ENCODE assay signal across 32 cellular contexts in the genomic region with DNA sequence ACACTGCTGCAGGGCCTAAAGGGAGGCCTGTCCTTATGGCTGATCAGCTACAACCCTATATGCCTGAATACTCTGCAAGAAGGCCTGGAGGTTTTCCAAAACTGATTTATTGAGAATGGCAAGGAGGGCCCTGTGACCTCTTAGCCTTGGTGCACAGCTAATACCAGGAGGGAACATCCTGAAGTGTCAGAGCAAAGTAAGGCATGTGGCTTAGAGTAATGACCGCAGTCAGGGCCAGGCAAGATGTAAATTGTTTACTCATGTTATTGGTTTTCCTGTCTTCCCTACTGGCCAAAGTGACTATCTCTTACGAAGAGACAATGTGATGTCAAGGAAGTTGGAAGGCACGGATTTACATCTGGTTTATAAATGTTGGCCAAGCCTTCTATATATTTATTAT.
"Had no signal": no experiment of that assay in that cellular context is flagged by ENCODE, and none has a peak within 500 bp of the region (broad histone marks: within the 10 kb centered on the region; RNA-seq: fewer than 3 reads in every experiment).

No MANE protein-coding gene starts in this region.

- H3K36me3 ChIP-seq: adrenal gland, cardiac muscle cell, colonic mucosa, esophagus squamous epithelium had no signal

- DNase-seq: activated CD4-positive, alpha-beta memory T cell treated with anti-CD3 and anti-CD28 coated beads for 36 hours; activated CD4-positive, alpha-beta T cell treated with anti-CD3 and anti-CD28 coated beads for 36 hours; activated CD4-positive, alpha-beta T cell treated with anti-CD3 and anti-CD28 coated beads, Interleukin-2, amount 10 ng/mL, durations not matched to agents 24 days and 14 days; activated CD4-positive, CD25-positive, alpha-beta regulatory T cell; activated CD4-positive, CD25-positive, alpha-beta regulatory T cell treated with anti-CD3 and anti-CD28 coated beads, Interleukin-2, amount 50 U/mL, for 72 hours; activated CD8-positive, alpha-beta memory T cell treated with anti-CD3 and anti-CD28 coated beads, Interleukin-2, amount 10 ng/mL, durations not matched to agents 7 days and 5 days; activated CD8-positive, alpha-beta memory T cell treated with anti-CD3 and anti-CD28 coated beads, Interleukin-2, amount 50 U/mL, for 4 hours; activated CD8-positive, alpha-beta T cell treated with anti-CD3 and anti-CD28 coated beads, Interleukin-2, amount 10 ng/mL, durations not matched to agents 7 days and 5 days; activated effector memory CD4-positive, alpha-beta T cell treated with anti-CD3 and anti-CD28 coated beads, Interleukin-2, amount 50 U/mL, for 16 hours; activated naive CD4-positive, alpha-beta T cell treated with anti-CD3 and anti-CD28 coated beads for 36 hours; activated naive CD8-positive, alpha-beta T cell treated with anti-CD3 and anti-CD28 coated beads for 36 hours; activated naive CD8-positive, alpha-beta T cell treated with anti-CD3 and anti-CD28 coated beads, Interleukin-2, amount 50 U/mL, for 24 hours; activated T-cell treated with anti-CD3 and anti-CD28 coated beads, Interleukin-2, amount 50 U/mL, for 1 hour; activated T-cell treated with anti-CD3 and anti-CD28 coated beads, Interleukin-2, amount 50 U/mL, for 48 hours; adrenal gland; amygdala; aorta; body of pancreas; central memory CD4-positive, alpha-beta T cell; cerebellar nuclear complex; colonic mucosa; effector CD8-positive, alpha-beta T cell; esophagus squamous epithelium; foreskin fibroblast; head of caudate nucleus; T-cell; T1000 had no signal

- H3K9me3 ChIP-seq: adrenal gland, body of pancreas, colonic mucosa had no signal

- H3K27me3 ChIP-seq: adrenal gland, body of pancreas, cardiac muscle cell, colonic mucosa, esophagus squamous epithelium had no signal

- H3K4me1 ChIP-seq: body of pancreas, colonic mucosa had no signal

- FAIRE-seq: endometrium, endothelial cell of umbilical vein, frontal cortex had no signal

- H3K27ac ChIP-seq: adrenal gland, body of pancreas, cardiac muscle cell, colonic mucosa, epithelial cell of prostate, esophagus squamous epithelium had no signal

- H3K4me3 ChIP-seq: adrenal gland, body of pancreas, cardiac muscle cell, colonic mucosa, esophagus squamous epithelium had no signal

- ATAC-seq: activated CD4-positive, alpha-beta T cell treated with anti-CD3 and anti-CD28 coated beads for 36 hours; activated CD8-positive, alpha-beta memory T cell treated with anti-CD3 and anti-CD28 coated beads, Interleukin-2, amount 10 ng/mL, durations not matched to agents 7 days and 5 days; activated CD8-positive, alpha-beta T cell treated with anti-CD3 and anti-CD28 coated beads, Interleukin-2, amount 10 ng/mL, durations not matched to agents 7 days and 5 days; activated naive CD8-positive, alpha-beta T cell treated with anti-CD3 and anti-CD28 coated beads, Interleukin-2, amount 50 U/mL, for 24 hours; body of pancreas; T-cell had no signal
